In genomic region chr17:30278032-30278431, GRCh38 we compare ENCODE assay signal across 9 cellular contexts. TPM values are rescaled to one million over a fixed set of nuclear protein-coding genes. Genes with fewer than 3 reads are reported as not detected.
DNase-seq lines count a peak whose midpoint lies in the region; ATAC-seq, FAIRE-seq and TF ChIP-seq lines count a peak whose summit lies in the region.
"Had no signal": no experiment of that assay in that cellular context is flagged by ENCODE, and none has a peak within 500 bp of the region (broad histone marks: within the 10 kb centered on the region; RNA-seq: fewer than 3 reads in every experiment).

No MANE protein-coding gene starts in this region.

- peaks cover 2 to 4% of the 10 kb centered on the region in 2 donors for H3K36me3 ChIP-seq in aorta (ENCODE audit: control insufficient read depth in 1 of 2, insufficient read depth in 2 of 2, low read length in 1 of 2)

- no peak for TF ChIP-seq POLR2A in GM12892 (IDR thresholded peaks at IDR 0.05; ENCODE audit: low read depth, low read length)

- no peak for DNase-seq in AG04449 (ENCODE audit: low read depth, low spot score)
- no peak for DNase-seq in GM12892 (ENCODE audit: insufficient read length)
- no peak for DNase-seq in left ventricle myocardium superior
- no peak for DNase-seq in aorta
- no peak for DNase-seq in SIG-M5 treated with dmso at 0.1 percent for 504 hours (lab: John Stamatoyannopoulos, UW; ENCODE audit: unreplicated experiment)
- no peak for DNase-seq in T-helper 1 cell

- ATAC-seq in SK-N-SH treated with all-trans-retinoic acid at 6 μM for 48 hours (peak; percentile 79), left ventricle myocardium superior (peak; percentile 64), aorta (ENCODE audit: low FRiP score) (peak; percentile 62), HG03108 (IDR thresholded peaks at IDR 0.05; ENCODE audit: unreplicated experiment) (no peak)

- no peak overlapping the region for H3K27ac ChIP-seq in aorta (ENCODE audit: low read depth in 1 of 2, low read length in 2 of 2)

- H3K4me1 ChIP-seq in aorta (ENCODE audit: control insufficient read depth in 1 of 2, insufficient read depth in 2 of 2, low read length in 2 of 2): peaks cover 0 to 4% of the 10 kb centered on the region in 2 donors
- H3K4me1 ChIP-seq: HAP-1 had no signal

- H3K9me3 ChIP-seq in aorta (ENCODE audit: control insufficient read depth, low read length): no peaks in the 10 kb centered on the region
- H3K9me3 ChIP-seq: HAP-1 had no signal

- POLR2A ChIA-PET in AG04449 (lab: Yijun Ruan, JAX): no interaction called here

- intact Hi-C loops in left ventricle myocardium superior (cut with micrococcal nuclease) (loop anchor here (10.0 kb wide), 1 partner anchor 153 kb away; no protein-coding TSS in a partner anchor), aorta (cut with DNase I) (loop anchor here in 1 of 2 donors (5.0 kb wide), 1 partner anchor 151 kb away; no protein-coding TSS in a partner anchor)

- CTCF ChIA-PET in AG04449 (lab: Yijun Ruan, JAX): interaction anchor here (1.5 to 5.1 kb wide), 4 partner anchors 9 to 172 kb away, joined by 3 to 70 read pairs (median 22); no protein-coding TSS in a partner anchor

- H3K4me3 ChIP-seq in AG04449 (ENCODE audit: low read depth, low read length) (no peak overlapping the region), aorta (ENCODE audit: low read length in 2 of 2) (no peak overlapping the region)
- H3K4me3 ChIP-seq: HAP-1 had no signal

- TF ChIP-seq CTCF in AG04449 (IDR thresholded peaks at IDR 0.05; ENCODE audit: insufficient read depth, low read length, missing control alignments): peak; percentile 41

- FAIRE-seq in GM12892 (lab: Jason Lieb, UNC): peak; percentile 38

- no peaks in the 10 kb centered on the region for H3K27me3 ChIP-seq in aorta (ENCODE audit: control insufficient read depth in 1 of 2, insufficient read depth in 2 of 2, low read length in 1 of 2)

TF ChIP-seq in SK-N-SH treated with all-trans-retinoic acid at 6 μM for 48 hours, 23 proteins besides CTCF, POLR2A, EP300 and RAD21:
- TF ChIP-seq POU6F1 (CRISPR knock-in tag; IDR thresholded peaks at IDR 0.05; ENCODE audit: borderline replicate concordance, low read depth) (no peak), SNAI2 (CRISPR knock-in tag; IDR thresholded peaks at IDR 0.05) (no peak), ISL1 (CRISPR knock-in tag; IDR thresholded peaks at IDR 0.05) (no peak), ZNF565 (CRISPR knock-in tag; conservative IDR thresholded peaks at IDR 0.05; ENCODE audit: low read depth) (no peak), PPARA (CRISPR knock-in tag; IDR thresholded peaks at IDR 0.05; ENCODE audit: borderline replicate concordance) (no peak), ZFP3 (CRISPR knock-in tag; IDR thresholded peaks at IDR 0.05) (no peak), OSR1 (CRISPR knock-in tag; IDR thresholded peaks at IDR 0.05) (no peak), TSHZ2 (CRISPR knock-in tag; IDR thresholded peaks at IDR 0.05) (no peak), ZNF70 (CRISPR knock-in tag; IDR thresholded peaks at IDR 0.05) (no peak), TCF4 (CRISPR knock-in tag; IDR thresholded peaks at IDR 0.05; ENCODE audit: borderline replicate concordance) (no peak), CSDC2 (CRISPR knock-in tag; IDR thresholded peaks at IDR 0.05) (no peak), BACH2 (CRISPR knock-in tag; IDR thresholded peaks at IDR 0.05; ENCODE audit: borderline replicate concordance) (no peak), ESRRG (CRISPR knock-in tag; IDR thresholded peaks at IDR 0.05) (no peak), TOX (CRISPR knock-in tag; IDR thresholded peaks at IDR 0.05; ENCODE audit: borderline replicate concordance) (no peak)
- TF ChIP-seq, protein P1, sequence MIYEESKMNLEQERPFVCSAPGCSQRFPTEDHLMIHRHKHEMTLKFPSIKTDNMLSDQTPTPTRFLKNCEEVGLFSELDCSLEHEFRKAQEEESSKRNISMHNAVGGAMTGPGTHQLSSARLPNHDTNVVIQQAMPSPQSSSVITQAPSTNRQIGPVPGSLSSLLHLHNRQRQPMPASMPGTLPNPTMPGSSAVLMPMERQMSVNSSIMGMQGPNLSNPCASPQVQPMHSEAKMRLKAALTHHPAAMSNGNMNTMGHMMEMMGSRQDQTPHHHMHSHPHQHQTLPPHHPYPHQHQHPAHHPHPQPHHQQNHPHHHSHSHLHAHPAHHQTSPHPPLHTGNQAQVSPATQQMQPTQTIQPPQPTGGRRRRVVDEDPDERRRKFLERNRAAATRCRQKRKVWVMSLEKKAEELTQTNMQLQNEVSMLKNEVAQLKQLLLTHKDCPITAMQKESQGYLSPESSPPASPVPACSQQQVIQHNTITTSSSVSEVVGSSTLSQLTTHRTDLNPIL (CRISPR knock-in tag; IDR thresholded peaks at IDR 0.05; ENCODE audit: low read depth): no peak
- TF ChIP-seq, protein P2, sequence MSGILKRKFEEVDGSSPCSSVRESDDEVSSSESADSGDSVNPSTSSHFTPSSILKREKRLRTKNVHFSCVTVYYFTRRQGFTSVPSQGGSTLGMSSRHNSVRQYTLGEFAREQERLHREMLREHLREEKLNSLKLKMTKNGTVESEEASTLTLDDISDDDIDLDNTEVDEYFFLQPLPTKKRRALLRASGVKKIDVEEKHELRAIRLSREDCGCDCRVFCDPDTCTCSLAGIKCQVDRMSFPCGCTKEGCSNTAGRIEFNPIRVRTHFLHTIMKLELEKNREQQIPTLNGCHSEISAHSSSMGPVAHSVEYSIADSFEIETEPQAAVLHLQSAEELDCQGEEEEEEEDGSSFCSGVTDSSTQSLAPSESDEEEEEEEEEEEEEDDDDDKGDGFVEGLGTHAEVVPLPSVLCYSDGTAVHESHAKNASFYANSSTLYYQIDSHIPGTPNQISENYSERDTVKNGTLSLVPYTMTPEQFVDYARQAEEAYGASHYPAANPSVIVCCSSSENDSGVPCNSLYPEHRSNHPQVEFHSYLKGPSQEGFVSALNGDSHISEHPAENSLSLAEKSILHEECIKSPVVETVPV (CRISPR knock-in tag; IDR thresholded peaks at IDR 0.05): no peak

RNA-seq across cellular contexts. Expression of gene BLMH, which starts 13.7 kb away (rescaled TPM):
- 35.6 TPM for polyA plus RNA-seq in GM12892 (2012; ENCODE audit: missing spikeins)
- 15.7 TPM for total RNA-seq in left ventricle myocardium superior
- 10 to 100 TPM; 28.5 to 37.8 TPM for total RNA-seq in aorta
- 10 to 100 TPM; 20.0 to 26.3 TPM for polyA plus RNA-seq in aorta

RNA-seq across cellular contexts. Expression of gene SLC6A4, which starts 42.5 kb away (rescaled TPM):
- 3.8 TPM for polyA plus RNA-seq in GM12892 (2012; ENCODE audit: missing spikeins)
- total RNA-seq in left ventricle myocardium superior (not detected), aorta (under 1 TPM; 0.27 to 0.45 TPM)
- 1 to 10 TPM in 1 of 2 donors, under 1 TPM in 1; 0.13 to 1.1 TPM for polyA plus RNA-seq in aorta

RNA-seq across cellular contexts. Expression of gene TMIGD1, which starts 55.8 kb away (rescaled TPM):
- not detected for polyA plus RNA-seq in GM12892 (2012; ENCODE audit: missing spikeins)
- not detected for total RNA-seq in left ventricle myocardium superior
- not detected for total RNA-seq in aorta
- 1 to 10 TPM in 1 of 2 donors, not detected in 1; 1.9 TPM for polyA plus RNA-seq in aorta
